8 cellular contexts compared by ENCODE assay signal in genomic region chr1:225999912-226000337, GRCh38. TPM values are rescaled to one million over a fixed set of nuclear protein-coding genes. Genes with fewer than 3 reads are reported as not detected.
A peak's percentile ranks its signal among the peaks of the same experiment; 100 is the strongest.
DNase-seq lines count a peak whose midpoint lies in the region; ATAC-seq and TF ChIP-seq lines count a peak whose summit lies in the region.

No MANE protein-coding gene starts in this region.

- H3K36me3 ChIP-seq in NT2/D1 (ENCODE audit: insufficient read depth, insufficient read length, low read length) (peaks cover 24% of the 10 kb centered on the region), mucosa of descending colon (ENCODE audit: low read depth) (peaks cover 8% of the 10 kb centered on the region)

- DNase-seq in stimulated activated CD4-positive, alpha-beta T cell treated with anti-CD3 and anti-CD28 coated beads, Interleukin-2, amount 100 ng/mL, for 4 hours (ENCODE audit: low read depth) = peak; percentile 19
- no peak for DNase-seq in stimulated activated CD4-positive, alpha-beta T cell treated with anti-CD3 and anti-CD28 coated beads, Interleukin-4, amount 100 ng/mL, for 1 hour
- DNase-seq in NT2/D1 (ENCODE audit: low read depth, low spot score) (no peak), cerebellar cortex (ENCODE audit: low spot score) (peak; percentile 48), mucosa of descending colon (no peak), GM19240 (ENCODE audit: insufficient read length, low spot score) (no peak)
- DNase-seq in stimulated activated CD4-positive, alpha-beta T cell treated with anti-CD3 and anti-CD28 coated beads, Interleukin-2, amount 100 ng/mL, for 24 hours = no peak

- no peaks in the 10 kb centered on the region for H3K9me3 ChIP-seq in NT2/D1 (ENCODE audit: insufficient read depth, low read length)
- H3K9me3 ChIP-seq in mucosa of descending colon = no peaks in the 10 kb centered on the region

- TF ChIP-seq CTCF in mucosa of descending colon (IDR thresholded peaks at IDR 0.05) = no peak

- H3K4me3 ChIP-seq in NT2/D1 (ENCODE audit: insufficient read length, low read depth) (peak overlapping the region; percentile 44), mucosa of descending colon (no peak overlapping the region)

- H3K9ac ChIP-seq in NT2/D1 (ENCODE audit: insufficient read length, low read depth) = peak overlapping the region; percentile 80

- H3K4me1 ChIP-seq in NT2/D1 (ENCODE audit: insufficient read depth, insufficient read length) (peaks cover 9% of the 10 kb centered on the region), mucosa of descending colon (ENCODE audit: low read depth) (peaks cover 34% of the 10 kb centered on the region)

- H3K27me3 ChIP-seq in NT2/D1 (ENCODE audit: insufficient read depth, insufficient read length) = no peaks in the 10 kb centered on the region

- intact Hi-C loops in mucosa of descending colon (cut with DNase I, micrococcal nuclease) = no loop called here

- ATAC-seq in HG02798 (IDR thresholded peaks at IDR 0.05; ENCODE audit: poor library complexity, unreplicated experiment) (peak; percentile 34), mucosa of descending colon (peak; percentile 2)

RNA-seq across cellular contexts. Expression of gene SDE2, which starts 0.8 kb away (rescaled TPM):
- 10 to 100 TPM; 14.1 to 21.0 (median 15.0) TPM for total RNA-seq in mucosa of descending colon

RNA-seq across cellular contexts. Expression of gene LEFTY2, which starts 58.9 kb away (rescaled TPM):
- under 1 TPM; 0.32 to 0.77 (median 0.35) TPM for total RNA-seq in mucosa of descending colon

Comparison
In these comparisons a context has a peak if more than half of its experiments do, and no peak if none do; other contexts are left out.
1. DNase-seq: peak in stimulated activated CD4-positive, alpha-beta T cell treated with anti-CD3 and anti-CD28 coated beads, Interleukin-2, amount 100 ng/mL, for 4 hours (single experiment) and cerebellar cortex (single experiment); none in stimulated activated CD4-positive, alpha-beta T cell treated with anti-CD3 and anti-CD28 coated beads, Interleukin-4, amount 100 ng/mL, for 1 hour (single experiment), NT2/D1 (single experiment), mucosa of descending colon (0 of 3), stimulated activated CD4-positive, alpha-beta T cell treated with anti-CD3 and anti-CD28 coated beads, Interleukin-2, amount 100 ng/mL, for 24 hours (0 of 2) and GM19240 (single experiment).